12 cellular contexts compared by ENCODE assay signal in the genomic region with DNA sequence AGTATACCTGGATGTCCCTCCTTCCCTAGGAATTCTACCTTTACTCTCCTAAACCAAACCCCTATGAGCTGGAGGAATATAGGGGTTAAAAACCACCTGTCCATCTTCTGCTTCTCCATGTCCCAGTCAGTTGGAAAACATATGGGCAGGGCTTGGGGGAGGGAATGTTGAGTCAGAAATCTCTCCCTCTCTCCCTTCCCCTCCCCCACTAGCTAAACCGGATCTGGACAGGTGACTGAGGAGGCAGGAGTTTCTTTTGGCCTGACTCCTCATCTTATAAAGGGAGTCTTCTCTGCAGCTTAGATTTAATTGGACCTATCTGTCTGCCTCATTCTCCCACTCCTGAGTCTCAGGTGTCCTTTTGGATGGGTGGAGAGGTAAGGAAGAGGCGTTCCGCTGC. TPM values are rescaled to one million over a fixed set of nuclear protein-coding genes. Genes with fewer than 3 reads are reported as not detected.
DNase-seq lines count a peak whose midpoint lies in the region; ATAC-seq, FAIRE-seq and TF ChIP-seq lines count a peak whose summit lies in the region.
"Had no signal": no experiment of that assay in that cellular context is flagged by ENCODE, and none has a peak within 500 bp of the region (broad histone marks: within the 10 kb centered on the region; RNA-seq: fewer than 3 reads in every experiment).

No MANE protein-coding gene starts in this region.

- H3K4me3 Mint-ChIP-seq in type B pancreatic cell = peak overlapping the region; percentile 59
- H3K4me3 Mint-ChIP-seq: central memory CD8-positive, alpha-beta T cell; T-helper 1 cell treated with Interleukin-12 subunit alpha and Interleukin-12 subunit beta and Interleukin-4 antibody, amounts not matched to agents 30 μg/mL and 1 μg/mL, for 36 hours had no signal

- ATAC-seq in foreskin keratinocyte = peak; percentile 44
- no peak for ATAC-seq in GM18868 (IDR thresholded peaks at IDR 0.05; ENCODE audit: unreplicated experiment)

- H3K27me3 ChIP-seq in foreskin keratinocyte = no peaks in the 10 kb centered on the region
- H3K27me3 ChIP-seq: MG63 had no signal

- TF ChIP-seq CTCF in foreskin keratinocyte (conservative IDR thresholded peaks at IDR 0.05) (no peak), type B pancreatic cell (conservative IDR thresholded peaks at IDR 0.05) (no peak), D721Med (IDR thresholded peaks at IDR 0.05; ENCODE audit: insufficient read depth, missing control alignments) (no peak)

- H3K4me1 ChIP-seq in foreskin keratinocyte = no peaks in the 10 kb centered on the region
- H3K4me1 ChIP-seq: sigmoid colon had no signal

- no peaks in the 10 kb centered on the region for H3K9me3 Mint-ChIP-seq in type B pancreatic cell
- H3K9me3 Mint-ChIP-seq: central memory CD8-positive, alpha-beta T cell; T-helper 1 cell treated with Interleukin-12 subunit alpha and Interleukin-12 subunit beta and Interleukin-4 antibody, amounts not matched to agents 30 μg/mL and 1 μg/mL, for 36 hours had no signal

- H3K27me3 Mint-ChIP-seq in type B pancreatic cell = peaks cover 30% of the 10 kb centered on the region

- H3K27ac Mint-ChIP-seq in type B pancreatic cell = peak overlapping the region; percentile 88
- H3K27ac Mint-ChIP-seq: T-helper 1 cell treated with Interleukin-12 subunit alpha and Interleukin-12 subunit beta and Interleukin-4 antibody, amounts not matched to agents 30 μg/mL and 1 μg/mL, for 36 hours had no signal

- H3K36me3 Mint-ChIP-seq in type B pancreatic cell = peaks cover 14% of the 10 kb centered on the region

- no peak overlapping the region for H3K27ac ChIP-seq in foreskin keratinocyte
- H3K27ac ChIP-seq: sigmoid colon had no signal

- DNase-seq in SIG-M5 treated with dmso at 0.1 percent for 504 hours (lab: John Stamatoyannopoulos, UW; ENCODE audit: unreplicated experiment) = peak; percentile 31
- no peak for DNase-seq in SIG-M5 (lab: John Stamatoyannopoulos, UW)
- DNase-seq in foreskin keratinocyte = peak in 1 of 2 donors; percentile 58
- DNase-seq in type B pancreatic cell (ENCODE audit: extremely low spot score, unreplicated experiment) = no peak
- DNase-seq in D721Med (ENCODE audit: insufficient read length, low spot score) = no peak
- DNase-seq: activated naive CD4-positive, alpha-beta T cell treated with Interleukin-2 at 50 U/mL for 16 hours; MG63; sigmoid colon had no signal

- H3K4me1 Mint-ChIP-seq in type B pancreatic cell (ENCODE audit: unreplicated experiment) = peaks cover 6% of the 10 kb centered on the region

- no peak for FAIRE-seq in D721Med (lab: Jason Lieb, UNC)
- FAIRE-seq: A204.1 had no signal

RNA-seq across cellular contexts. Expression of a gene that starts 6.1 kb away (rescaled TPM):
- 12.1 and 13.3 TPM in 2 replicates for total RNA-seq in foreskin keratinocyte
- 8.4 and 8.5 TPM in 2 replicates for polyA plus RNA-seq in foreskin keratinocyte
- total RNA-seq in type B pancreatic cell (ENCODE audit: low replicate concordance) = 76.5 and 176 TPM in 2 replicates

RNA-seq across cellular contexts. Expression of a gene that starts 18.3 kb away (rescaled TPM):
- total RNA-seq in foreskin keratinocyte (259 and 335 TPM in 2 replicates), type B pancreatic cell (ENCODE audit: low replicate concordance) (115 and 141 TPM in 2 replicates)
- polyA plus RNA-seq in foreskin keratinocyte = 213 and 297 TPM in 2 replicates

RNA-seq across cellular contexts. Expression of a gene that starts 30.3 kb away (rescaled TPM):
- total RNA-seq in foreskin keratinocyte (4,994 and 5,148 TPM in 2 replicates), type B pancreatic cell (ENCODE audit: low replicate concordance) (4,566 and 4,714 TPM in 2 replicates)
- 7,188 and 7,608 TPM in 2 replicates for polyA plus RNA-seq in foreskin keratinocyte

RNA-seq across cellular contexts. Expression of a gene that starts 32.0 kb away (rescaled TPM):
- 2.4 and 2.9 TPM in 2 replicates for total RNA-seq in foreskin keratinocyte
- 1.4 and 1.5 TPM in 2 replicates for polyA plus RNA-seq in foreskin keratinocyte
- 11.6 and 12.1 TPM in 2 replicates for total RNA-seq in type B pancreatic cell (ENCODE audit: low replicate concordance)

RNA-seq across cellular contexts. Expression of a gene that starts 42.0 kb away (rescaled TPM):
- total RNA-seq in foreskin keratinocyte (144 and 152 TPM in 2 replicates), type B pancreatic cell (ENCODE audit: low replicate concordance) (81.4 and 96.3 TPM in 2 replicates)
- polyA plus RNA-seq in foreskin keratinocyte = 97.9 and 105 TPM in 2 replicates
